8 cellular contexts compared by ENCODE assay signal in the genomic region with DNA sequence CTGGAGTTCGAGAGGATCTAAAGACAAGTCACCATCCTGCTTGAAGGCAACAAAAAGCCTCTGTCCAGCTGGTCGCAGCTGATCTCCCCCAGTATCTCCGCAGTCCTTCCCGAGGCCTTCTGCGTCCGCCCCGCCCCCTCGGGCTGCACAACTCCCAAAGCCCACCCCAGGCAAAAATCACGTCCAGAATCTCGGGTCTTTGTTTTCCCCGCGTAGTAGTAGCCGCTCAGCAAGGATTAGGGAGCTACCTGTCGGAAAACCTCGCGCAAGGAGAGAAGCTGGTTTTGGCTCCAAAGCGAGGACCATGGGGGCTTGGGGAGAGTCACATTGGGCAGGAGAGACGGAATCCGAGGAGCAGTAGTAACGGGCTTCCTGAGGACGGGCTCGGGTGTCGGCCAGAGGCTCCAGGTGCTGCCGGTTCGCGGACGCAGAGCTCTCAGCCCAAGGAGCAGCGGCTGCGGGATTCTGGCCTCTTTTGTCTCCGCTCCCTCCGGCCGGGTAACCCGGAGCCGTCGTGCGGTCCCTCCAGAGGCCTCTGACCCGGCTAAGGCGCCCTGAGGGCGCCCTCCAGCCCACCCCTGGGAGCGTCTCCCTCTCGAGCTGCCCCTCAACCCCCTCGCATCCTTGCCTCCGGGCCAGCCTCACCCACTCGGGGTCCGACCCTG. TPM values are rescaled to one million over a fixed set of nuclear protein-coding genes. Genes with fewer than 3 reads are reported as not detected.
DNase-seq lines count a peak whose midpoint lies in the region; ATAC-seq, FAIRE-seq and TF ChIP-seq lines count a peak whose summit lies in the region.

No MANE protein-coding gene starts in this region.

- no peaks in the 10 kb centered on the region for H3K9me3 ChIP-seq in HUES6 (ENCODE audit: control insufficient read depth, insufficient read depth, low read depth, low read length)

- peaks cover 34% of the 10 kb centered on the region for H3K36me3 ChIP-seq in HUES6 (ENCODE audit: control insufficient read depth, insufficient read depth, low read length)

- H3K27me3 Mint-ChIP-seq in activated naive CD8-positive, alpha-beta T cell treated with anti-CD3 and anti-CD28 coated beads, Interleukin-2, amount 10 ng/mL, durations not matched to agents 7 days and 5 days = no peaks in the 10 kb centered on the region

- peaks cover 48% of the 10 kb centered on the region for H3K36me3 Mint-ChIP-seq in activated naive CD8-positive, alpha-beta T cell treated with anti-CD3 and anti-CD28 coated beads, Interleukin-2, amount 10 ng/mL, durations not matched to agents 7 days and 5 days

- POLR2A ChIA-PET in activated naive CD8-positive, alpha-beta T cell treated with anti-CD3 and anti-CD28 coated beads, Interleukin-2, amount 10 ng/mL, durations not matched to agents 7 days and 5 days (lab: Charles Lee) = interaction anchor here (0.5 to 2.3 kb wide), 8 partner anchors 9 to 1709 kb away, joined by 3 to 9 read pairs (median 4); partner anchors contain the start of gene ELL3

- H3K4me1 Mint-ChIP-seq in activated naive CD8-positive, alpha-beta T cell treated with anti-CD3 and anti-CD28 coated beads, Interleukin-2, amount 10 ng/mL, durations not matched to agents 7 days and 5 days = peaks cover 33% of the 10 kb centered on the region

- H3K27me3 ChIP-seq in HUES6 (ENCODE audit: control insufficient read depth, insufficient read depth, low read length) = no peaks in the 10 kb centered on the region

- no peak for FAIRE-seq in D721Med (lab: Jason Lieb, UNC)

- no peak for TF ChIP-seq CTCF in D721Med (IDR thresholded peaks at IDR 0.05; ENCODE audit: insufficient read depth, missing control alignments)

- H3K27ac Mint-ChIP-seq in activated naive CD8-positive, alpha-beta T cell treated with anti-CD3 and anti-CD28 coated beads, Interleukin-2, amount 10 ng/mL, durations not matched to agents 7 days and 5 days = peak overlapping the region; percentile 85

- peaks cover 5% of the 10 kb centered on the region; the same call in 1 of the 2 replicates for H3K4me1 ChIP-seq in HUES6 (ENCODE audit: control insufficient read depth, insufficient read depth, low read length)

- H3K4me3 Mint-ChIP-seq in activated naive CD8-positive, alpha-beta T cell treated with anti-CD3 and anti-CD28 coated beads, Interleukin-2, amount 10 ng/mL, durations not matched to agents 7 days and 5 days = peak overlapping the region; percentile 88

- H3K27ac ChIP-seq in HUES6 (ENCODE audit: low read depth, low read length) = peak overlapping the region; percentile 34; the same call in 1 of the 2 replicates

- H3K9ac ChIP-seq in HUES6 (ENCODE audit: low read length) = peak overlapping the region; percentile 80

- ATAC-seq in GM19455 (IDR thresholded peaks at IDR 0.05; ENCODE audit: unreplicated experiment) = peak; percentile 49
- peak; percentile 55 for ATAC-seq in activated naive CD8-positive, alpha-beta T cell treated with anti-CD3 and anti-CD28 coated beads, Interleukin-2, amount 10 ng/mL, durations not matched to agents 7 days and 5 days (ENCODE audit: low read depth)
- peak; percentile 77 for ATAC-seq in left ventricle myocardium superior

- DNase-seq in D721Med (ENCODE audit: insufficient read length, low spot score) = peak; percentile 36
- DNase-seq in activated naive CD8-positive, alpha-beta T cell treated with anti-CD3 and anti-CD28 coated beads, Interleukin-2, amount 10 ng/mL, durations not matched to agents 7 days and 5 days = no peak
- DNase-seq in left ventricle myocardium superior = peak; percentile 27
- DNase-seq in renal cortical epithelial cell (ENCODE audit: low read depth) = peak; percentile 18
- no peak for DNase-seq in NCI-H1694 treated with DMSO at 0.1 percent for 48 hours (lab: John Stamatoyannopoulos, UW)
- no peak for DNase-seq in kidney glomerular epithelial cell (lab: John Stamatoyannopoulos, UW)

- peak overlapping the region; percentile 98 for H3K4me3 ChIP-seq in HUES6 (ENCODE audit: low read depth, low read length)

- H3K9me3 Mint-ChIP-seq in activated naive CD8-positive, alpha-beta T cell treated with anti-CD3 and anti-CD28 coated beads, Interleukin-2, amount 10 ng/mL, durations not matched to agents 7 days and 5 days = peaks cover 6% of the 10 kb centered on the region

- intact Hi-C loops in left ventricle myocardium superior (cut with micrococcal nuclease) = no loop called here

RNA-seq across cellular contexts. Expression of gene ZSCAN29, which starts 0.4 kb away (rescaled TPM):
- total RNA-seq in activated naive CD8-positive, alpha-beta T cell treated with anti-CD3 and anti-CD28 coated beads, Interleukin-2, amount 10 ng/mL, durations not matched to agents 7 days and 5 days = 10 to 100 TPM; 34.0 to 36.1 TPM
- total RNA-seq in left ventricle myocardium superior (11.6 TPM), renal cortical epithelial cell (32.9 and 35.1 TPM in 2 replicates)

RNA-seq across cellular contexts. Expression of gene TUBGCP4, which starts 0.5 kb away (rescaled TPM):
- total RNA-seq in activated naive CD8-positive, alpha-beta T cell treated with anti-CD3 and anti-CD28 coated beads, Interleukin-2, amount 10 ng/mL, durations not matched to agents 7 days and 5 days = 10 to 100 TPM; 33.4 to 34.5 TPM
- total RNA-seq in left ventricle myocardium superior (13.0 TPM), renal cortical epithelial cell (14.2 and 22.4 TPM in 2 replicates)

RNA-seq across cellular contexts. Expression of gene LCMT2, which starts 40.1 kb away (rescaled TPM):
- 10 to 100 TPM; 11.9 to 13.0 TPM for total RNA-seq in activated naive CD8-positive, alpha-beta T cell treated with anti-CD3 and anti-CD28 coated beads, Interleukin-2, amount 10 ng/mL, durations not matched to agents 7 days and 5 days
- total RNA-seq in left ventricle myocardium superior (4.4 TPM), renal cortical epithelial cell (15.1 and 16.6 TPM in 2 replicates)

Comparison
In these comparisons a context has a peak if more than half of its experiments do, and no peak if none do; other contexts are left out.
1. DNase-seq: peak in D721Med (single experiment), left ventricle myocardium superior (single experiment) and renal cortical epithelial cell (single experiment); none in activated naive CD8-positive, alpha-beta T cell treated with anti-CD3 and anti-CD28 coated beads, Interleukin-2, amount 10 ng/mL, durations not matched to agents 7 days and 5 days (single experiment), NCI-H1694 treated with DMSO at 0.1 percent for 48 hours (single experiment) and kidney glomerular epithelial cell (single experiment).
2. Peak in every context shown above with its lines, with median percentiles within 50 percentile points of each other: ATAC-seq.